Comparison of ENCODE assay signal across 8 cellular contexts in the genomic region with DNA sequence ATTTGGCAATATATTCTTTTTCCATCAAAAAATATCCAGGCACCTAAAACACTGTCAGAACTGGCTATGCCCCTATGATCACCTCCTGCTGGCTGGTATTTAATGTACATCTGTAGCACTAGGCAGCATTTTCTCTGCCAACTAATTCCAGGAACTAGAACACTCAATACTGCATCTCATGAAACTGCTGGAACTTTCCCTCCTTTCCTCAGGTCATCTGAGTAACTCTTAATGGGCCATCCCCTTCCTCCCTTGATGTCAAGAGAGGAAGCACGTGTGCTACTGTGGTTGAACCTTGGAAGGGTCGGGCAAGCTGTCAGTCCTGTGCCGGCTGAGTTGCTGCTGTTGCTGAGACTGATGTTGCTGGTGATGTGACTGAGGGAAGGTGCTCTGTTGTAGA. TPM values are rescaled to one million over a fixed set of nuclear protein-coding genes. Genes with fewer than 3 reads are reported as not detected.
DNase-seq lines count a peak whose midpoint lies in the region; ATAC-seq, FAIRE-seq and TF ChIP-seq lines count a peak whose summit lies in the region.

No MANE protein-coding gene starts in this region.

- H3K27ac ChIP-seq in cardiac muscle cell (peak overlapping the region; percentile 62), astrocyte (ENCODE audit: low read depth, low read length) (no peak overlapping the region)

- no peaks in the 10 kb centered on the region for H3K27me3 Mint-ChIP-seq in astrocyte (ENCODE audit: low read depth, unreplicated experiment)
- no peaks in the 10 kb centered on the region for H3K27me3 Mint-ChIP-seq in naive thymus-derived CD8-positive, alpha-beta T cell

- peaks cover 10% of the 10 kb centered on the region for H4K20me1 ChIP-seq in astrocyte (ENCODE audit: insufficient read depth, low read length)

- H3K9ac ChIP-seq in astrocyte (ENCODE audit: low read length): no peak overlapping the region

- no peak overlapping the region for H3K4me3 Mint-ChIP-seq in astrocyte (ENCODE audit: unreplicated experiment)
- H3K4me3 Mint-ChIP-seq in naive thymus-derived CD8-positive, alpha-beta T cell: no peak overlapping the region

- peaks cover 23% of the 10 kb centered on the region for H3K4me1 Mint-ChIP-seq in astrocyte (ENCODE audit: low read depth, unreplicated experiment)
- H3K4me1 Mint-ChIP-seq in naive thymus-derived CD8-positive, alpha-beta T cell: peaks cover 6 to 16% (median 11%) of the 10 kb centered on the region in 4 donors

- peaks cover 3% of the 10 kb centered on the region for H3K4me1 ChIP-seq in cardiac muscle cell (ENCODE audit: low read depth)
- H3K4me1 ChIP-seq in astrocyte (ENCODE audit: insufficient read depth, low read length): peaks cover 4% of the 10 kb centered on the region

- peak; percentile 10 to 52 for DNase-seq in cardiac muscle cell (ENCODE audit: low read depth in 1 of 2, low spot score in 1 of 2)
- no peak for DNase-seq in cardiac septum (ENCODE audit: low spot score)
- no peak for DNase-seq in astrocyte (ENCODE audit: low read depth)
- peak in 2 of 10 donors; percentile 9 to 12 for DNase-seq in naive thymus-derived CD8-positive, alpha-beta T cell
- DNase-seq in inferior parietal cortex (ENCODE audit: extremely low spot score): no peak
- no peak for DNase-seq in NCI-H1048 (lab: John Stamatoyannopoulos, UW)

- H3K79me2 ChIP-seq in astrocyte (ENCODE audit: insufficient read depth, low read length): no peaks in the 10 kb centered on the region

- no peaks in the 10 kb centered on the region for H3K9me3 ChIP-seq in cardiac muscle cell (ENCODE audit: low read depth)
- no peaks in the 10 kb centered on the region for H3K9me3 ChIP-seq in astrocyte (ENCODE audit: insufficient read depth, low read depth, low read length)

- H3K36me3 Mint-ChIP-seq in astrocyte (ENCODE audit: low read depth, unreplicated experiment): peaks cover 3% of the 10 kb centered on the region
- H3K36me3 Mint-ChIP-seq in naive thymus-derived CD8-positive, alpha-beta T cell: peaks cover 0 to 67% (median 6%) of the 10 kb centered on the region in 3 donors

- H3K4me3 ChIP-seq in cardiac muscle cell (no peak overlapping the region), astrocyte (ENCODE audit: insufficient read depth, low read depth, low read length) (no peak overlapping the region)

- FAIRE-seq in astrocyte (lab: Jason Lieb, UNC): no peak

- H3K9me3 Mint-ChIP-seq in astrocyte (ENCODE audit: unreplicated experiment): no peaks in the 10 kb centered on the region
- H3K9me3 Mint-ChIP-seq in naive thymus-derived CD8-positive, alpha-beta T cell: no peaks in the 10 kb centered on the region

- H3K4me2 ChIP-seq in astrocyte (ENCODE audit: low read length): no peak overlapping the region

- H3K27ac Mint-ChIP-seq in astrocyte (ENCODE audit: unreplicated experiment): no peak overlapping the region
- H3K27ac Mint-ChIP-seq in naive thymus-derived CD8-positive, alpha-beta T cell: peak overlapping the region; percentile 34 to 86 (median 70)

- POLR2A ChIA-PET in naive thymus-derived CD8-positive, alpha-beta T cell (lab: Charles Lee): interaction anchor here (0.8 kb wide), 1 partner anchor 251 kb away, joined by 4 read pairs; no protein-coding TSS in a partner anchor

- H3K27me3 ChIP-seq in cardiac muscle cell (no peaks in the 10 kb centered on the region), astrocyte (ENCODE audit: insufficient read depth, low read length) (no peaks in the 10 kb centered on the region)

- no peak overlapping the region for H2AFZ ChIP-seq in astrocyte (ENCODE audit: low read depth, low read length)

- peak; percentile 77 for ATAC-seq in HG03196 (IDR thresholded peaks at IDR 0.05; ENCODE audit: unreplicated experiment)
- ATAC-seq in naive thymus-derived CD8-positive, alpha-beta T cell: peak; percentile 49 to 65
- no peak for ATAC-seq in HG03521 (IDR thresholded peaks at IDR 0.05; ENCODE audit: unreplicated experiment)

- H3K36me3 ChIP-seq in cardiac muscle cell (peaks cover 33% of the 10 kb centered on the region), astrocyte (ENCODE audit: insufficient read depth, low read length) (peaks cover 32% of the 10 kb centered on the region)

- intact Hi-C loops in cardiac septum (cut with DNase I): no loop called here

- TF ChIP-seq CTCF in cardiac muscle cell (IDR thresholded peaks at IDR 0.05; ENCODE audit: low read depth, low read length) (peak; percentile 45), astrocyte (IDR thresholded peaks at IDR 0.05; ENCODE audit: insufficient read depth, low read depth, low read length) (peak; percentile 30)

RNA-seq across cellular contexts. Expression of gene TMEM165, which starts 39.4 kb away (rescaled TPM):
- 107 and 124 TPM in 2 replicates for total RNA-seq in cardiac muscle cell
- 90.8 and 109 TPM in 2 replicates for polyA plus RNA-seq in cardiac muscle cell
- total RNA-seq in cardiac septum: 56.4 TPM
- 128 and 130 TPM in 2 replicates for total RNA-seq in astrocyte
- total RNA-seq in naive thymus-derived CD8-positive, alpha-beta T cell: 10 to 100 TPM; 62.5 to 63.3 TPM
- polyA plus RNA-seq in naive thymus-derived CD8-positive, alpha-beta T cell: 10 to 100 TPM; 16.0 to 32.7 (median 25.9) TPM

Comparison
In these comparisons a context has a peak if more than half of its experiments do, and no peak if none do; other contexts are left out.
1. DNase-seq: peak in cardiac muscle cell (2 of 2); none in cardiac septum (single experiment), astrocyte (single experiment), inferior parietal cortex (single experiment) and NCI-H1048 (single experiment).